Comparison of ENCODE assay signal across 1 cellular context in genomic region chr12:124617615-124618014, GRCh38.
TF ChIP-seq lines count a peak whose summit lies in the region.

No MANE protein-coding gene starts in this region.

TF ChIP-seq in K562, 482 proteins besides CTCF, POLR2A, EP300 and RAD21 (continued from another document):
- TF ChIP-seq RBM14 (IDR thresholded peaks at IDR 0.05; ENCODE audit: borderline replicate concordance, insufficient read depth, low read depth, low read length) (no peak), RFX1 (IDR thresholded peaks at IDR 0.05) (peak; percentile 83), ZNF175 (CRISPR knock-in tag; IDR thresholded peaks at IDR 0.05; ENCODE audit: low read depth) (no peak), NR4A1 (CRISPR knock-in tag; IDR thresholded peaks at IDR 0.05) (no peak), NR4A1 (tag; IDR thresholded peaks at IDR 0.05) (no peak), PYGO2 (tag; IDR thresholded peaks at IDR 0.05) (no peak), ZBTB34 (CRISPR knock-in tag; IDR thresholded peaks at IDR 0.05) (no peak), PML (IDR thresholded peaks at IDR 0.05; ENCODE audit: low read length) (no peak), ZEB2 (IDR thresholded peaks at IDR 0.05) (no peak), RBM39 (optimal IDR thresholded peaks at IDR 0.05; ENCODE audit: low read depth, low read length) (no peak), GABPB2 (CRISPR knock-in tag; conservative IDR thresholded peaks at IDR 0.05) (no peak), RBFOX2 (IDR thresholded peaks at IDR 0.05; ENCODE audit: low read depth, low read length) (no peak), POLR2AphosphoS5 (IDR thresholded peaks at IDR 0.05; ENCODE audit: control insufficient read depth, insufficient read depth, low read depth, low read length) (no peak), ZFP36 (IDR thresholded peaks at IDR 0.05; ENCODE audit: low read depth, low read length, partially characterized antibody) (peak; percentile 27), ZNF639 (CRISPR knock-in tag; conservative IDR thresholded peaks at IDR 0.05 in 1 of 2, IDR thresholded peaks at IDR 0.05 in 1 of 2) (no peak), ZNF785 (CRISPR knock-in tag; IDR thresholded peaks at IDR 0.05) (no peak), ZNF395 (CRISPR knock-in tag; IDR thresholded peaks at IDR 0.05) (no peak), CGGBP1 (CRISPR knock-in tag; IDR thresholded peaks at IDR 0.05) (no peak), NBN (IDR thresholded peaks at IDR 0.05; ENCODE audit: low read depth) (no peak), MEF2D (tag; conservative IDR thresholded peaks at IDR 0.05; ENCODE audit: low read depth) (no peak), NUFIP1 (IDR thresholded peaks at IDR 0.05; ENCODE audit: partially characterized antibody) (no peak), CREM (IDR thresholded peaks at IDR 0.05; ENCODE audit: low read depth) (peak; percentile 35; the same call in 1 of the 2 replicates), ZKSCAN3 (CRISPR knock-in tag; IDR thresholded peaks at IDR 0.05) (no peak), ZNF431 (CRISPR knock-in tag; IDR thresholded peaks at IDR 0.05) (no peak), NFIC (IDR thresholded peaks at IDR 0.05) (0 out of 2 replicates have a peak, but pooled peaks have one; percentile 20), TCF7 (IDR thresholded peaks at IDR 0.05; ENCODE audit: borderline replicate concordance) (no peak)
